8 cellular contexts compared by ENCODE assay signal in genomic region chr22:37484115-37485005, GRCh38. TPM values are rescaled to one million over a fixed set of nuclear protein-coding genes. Genes with fewer than 3 reads are reported as not detected.
DNase-seq lines count a peak whose midpoint lies in the region; ATAC-seq and TF ChIP-seq lines count a peak whose summit lies in the region.

No MANE protein-coding gene starts in this region.

- intact Hi-C loops in OCI-LY7 (cut with micrococcal nuclease; ENCODE audit: unreplicated experiment) (no loop called here), left colon (cut with DNase I, micrococcal nuclease) (no loop called here), mammary epithelial cell (cut with micrococcal nuclease) (no loop called here)

- dilution Hi-C loops in mammary epithelial cell (cut with HindIII; ENCODE audit: low sequenced_read_pairs) = loop anchor here (5.0 to 10.0 kb wide), 2 partner anchors 88 to 90 kb away; no protein-coding TSS in a partner anchor

- peak overlapping the region; percentile 77 for H3K4me2 ChIP-seq in OCI-LY7 (ENCODE audit: low read length)
- H3K4me2 ChIP-seq in mammary epithelial cell (ENCODE audit: insufficient read depth, low read depth, low read length) = no peak overlapping the region
- H3K4me2 ChIP-seq in smooth muscle cell = no peak overlapping the region

- POLR2A ChIA-PET in OCI-LY7 (lab: Charles Lee) = interaction anchor here (0.7 kb wide), 1 partner anchor 282 kb away, joined by 3 read pairs; no protein-coding TSS in a partner anchor

- no peak for TF ChIP-seq CTCF in OCI-LY7 (conservative IDR thresholded peaks at IDR 0.05; ENCODE audit: low read length)
- no peak for TF ChIP-seq CTCF in mammary epithelial cell (conservative IDR thresholded peaks at IDR 0.05 in 1 of 2, IDR thresholded peaks at IDR 0.05 in 1 of 2; ENCODE audit: extremely low read depth in 1 of 2, insufficient read depth in 1 of 2, low read depth in 1 of 2, low read length in 2 of 2)
- no peak for TF ChIP-seq CTCF in smooth muscle cell (IDR thresholded peaks at IDR 0.05; ENCODE audit: borderline replicate concordance, insufficient read depth, poor library complexity, severe bottlenecking)

- no peak overlapping the region for H3K9ac ChIP-seq in mammary epithelial cell (ENCODE audit: insufficient read depth, low read length)
- H3K9ac ChIP-seq in smooth muscle cell (ENCODE audit: low read depth) = no peak overlapping the region

- H3K79me2 ChIP-seq in OCI-LY7 (ENCODE audit: insufficient read depth, low read depth, low read length) = peaks cover 67% of the 10 kb centered on the region
- H3K79me2 ChIP-seq in mammary epithelial cell (ENCODE audit: insufficient read depth, low read length) = no peaks in the 10 kb centered on the region
- no peaks in the 10 kb centered on the region for H3K79me2 ChIP-seq in smooth muscle cell (ENCODE audit: low read depth)

- no peaks in the 10 kb centered on the region for H3K9me2 ChIP-seq in OCI-LY7 (ENCODE audit: insufficient read depth, low read length)

- H4K20me1 ChIP-seq in OCI-LY7 (ENCODE audit: insufficient read depth, low read length) (0 out of 2 replicates have a peak, but pooled peaks cover 5% of the 10 kb centered on the region), mammary epithelial cell (ENCODE audit: insufficient read depth, low read length) (no peaks in the 10 kb centered on the region), smooth muscle cell (ENCODE audit: low read depth) (no peaks in the 10 kb centered on the region)

- peak overlapping the region; percentile 80 for H3K4me3 ChIP-seq in OCI-LY7 (ENCODE audit: low read depth, low read length, poor library complexity, severe bottlenecking)
- H3K4me3 ChIP-seq in mammary epithelial cell (replicated peaks in 1 of 3; ENCODE audit: insufficient read depth in 1 of 3, low read depth in 2 of 3, low read length in 3 of 3) = no peak overlapping the region
- no peak overlapping the region for H3K4me3 ChIP-seq in smooth muscle cell

- H2AFZ ChIP-seq in OCI-LY7 (ENCODE audit: low read length) = no peak overlapping the region
- no peak overlapping the region for H2AFZ ChIP-seq in mammary epithelial cell (ENCODE audit: low read depth, low read length)
- H2AFZ ChIP-seq in smooth muscle cell (ENCODE audit: low read depth) = no peak overlapping the region

- BruUV-seq in OCI-LY7 (replicated peaks; lab: Mats Ljungman, UMichigan) (no TSS peak), mammary epithelial cell (replicated peaks; lab: Mats Ljungman, UMichigan) (no TSS peak)

- in situ Hi-C loops in mammary epithelial cell (cut with MboI; ENCODE audit: low sequenced_read_pairs in 2 of 2) = no loop called here

- CTCF ChIA-PET in OCI-LY7 (lab: Charles Lee; ENCODE audit: unreplicated experiment) = interaction anchor here (0.6 to 1.8 kb wide), 2 partner anchors 8 to 12 kb away, joined by 4 to 14 read pairs; no protein-coding TSS in a partner anchor
- CTCF ChIA-PET in mammary epithelial cell (lab: Charles Lee; ENCODE audit: low non-redundant PET) = no interaction called here

- peaks cover 53% of the 10 kb centered on the region for H3K36me3 ChIP-seq in OCI-LY7 (ENCODE audit: insufficient read depth, low read length)
- no peaks in the 10 kb centered on the region for H3K36me3 ChIP-seq in mammary epithelial cell (ENCODE audit: insufficient read depth, low read length)
- H3K36me3 ChIP-seq in smooth muscle cell (ENCODE audit: low read depth) = no peaks in the 10 kb centered on the region

- DNase-seq in GM19238 (ENCODE audit: insufficient read length, low spot score) (peak; percentile 78), OCI-LY7 (ENCODE audit: low spot score) (peak; percentile 93), left colon (peak; percentile 77 to 79), mammary epithelial cell (no peak), NCI-H748 treated with DMSO at 0.1 percent for 48 hours (lab: John Stamatoyannopoulos, UW) (no peak), smooth muscle cell (lab: John Stamatoyannopoulos, UW; ENCODE audit: unreplicated experiment) (no peak)
- DNase-seq in activated effector memory CD4-positive, alpha-beta T cell treated with Interleukin-2 at 50 U/mL for 16 hours = peak; percentile 82
- peak; percentile 70 to 76 for DNase-seq in stimulated activated CD4-positive, alpha-beta T cell treated with anti-CD3 and anti-CD28 coated beads, Interleukin-4, amount 100 ng/mL, for 48 hours (ENCODE audit: low read depth in 2 of 2)

- no peaks in the 10 kb centered on the region for H3K27me3 ChIP-seq in mammary epithelial cell (ENCODE audit: insufficient read depth, low read length)
- no peaks in the 10 kb centered on the region for H3K27me3 ChIP-seq in smooth muscle cell (ENCODE audit: low read depth)

- ATAC-seq in left colon = no peak

- 90% methylated on average over 14 of the region's 35 CpGs for WGBS in mammary epithelial cell (ENCODE audit: low coverage, missing lambda C conversion rate)
- WGBS in smooth muscle cell (ENCODE audit: low lambda C conversion rate) = 88% methylated on average over 34 of the region's 35 CpGs

- H3K4me1 ChIP-seq in OCI-LY7 (ENCODE audit: insufficient read depth, low read length, poor library complexity, severe bottlenecking) (peaks cover 64% of the 10 kb centered on the region), mammary epithelial cell (ENCODE audit: insufficient read depth, low read length) (peaks cover 3% of the 10 kb centered on the region), smooth muscle cell (ENCODE audit: low read depth) (peaks cover 18% of the 10 kb centered on the region)

- H3K9me3 ChIP-seq in OCI-LY7 (ENCODE audit: low read length) (no peaks in the 10 kb centered on the region), mammary epithelial cell (replicated peaks; ENCODE audit: insufficient read depth, low read length) (no peaks in the 10 kb centered on the region), smooth muscle cell (replicated peaks; ENCODE audit: low read depth) (no peaks in the 10 kb centered on the region)

- H3K27ac ChIP-seq in OCI-LY7 (ENCODE audit: low read depth, low read length, poor library complexity, severe bottlenecking) (peak overlapping the region; percentile 91), mammary epithelial cell (ENCODE audit: insufficient read depth, low read depth, low read length) (no peak overlapping the region), smooth muscle cell (ENCODE audit: low read depth) (no peak overlapping the region)

- no peaks in the 10 kb centered on the region for H3F3A ChIP-seq in smooth muscle cell (ENCODE audit: low read depth)

RNA-seq across cellular contexts. Expression of gene MFNG, which starts 1.8 kb away (rescaled TPM):
- 174 and 225 TPM in 2 replicates for total RNA-seq in OCI-LY7 (2014; rRNA removed; shearing (Covaris generic))
- total RNA-seq in OCI-LY7 (2022) = 215 and 235 TPM in 2 replicates
- 10 to 100 TPM; 10.4 to 11.2 TPM for total RNA-seq in left colon
- 10 to 100 TPM in 1 of 2 donors, 1 to 10 TPM in 1; 3.5 to 48.9 TPM for total RNA-seq in mammary epithelial cell
- 6.0 TPM for polyA plus RNA-seq in mammary epithelial cell
- polyA minus RNA-seq in mammary epithelial cell = not detected
- not detected in 2 replicates for total RNA-seq in smooth muscle cell
- 0.40 and 1.2 TPM in 2 replicates for polyA plus RNA-seq in smooth muscle cell

RNA-seq across cellular contexts. Expression of gene CARD10, which starts 34.9 kb away (rescaled TPM):
- total RNA-seq in OCI-LY7 (2014; rRNA removed; shearing (Covaris generic)) = 3.3 and 4.0 TPM in 2 replicates
- 2.8 and 3.1 TPM in 2 replicates for total RNA-seq in OCI-LY7 (2022)
- 10 to 100 TPM; 64.1 to 66.4 TPM for total RNA-seq in left colon
- 100 to 1,000 TPM in 1 of 2 donors, 10 to 100 TPM in 1; 62.0 to 152 TPM for total RNA-seq in mammary epithelial cell
- 71.0 TPM for polyA plus RNA-seq in mammary epithelial cell
- 118 TPM for polyA minus RNA-seq in mammary epithelial cell
- 3.7 and 6.0 TPM in 2 replicates for total RNA-seq in smooth muscle cell
- polyA plus RNA-seq in smooth muscle cell = 2.3 and 5.4 TPM in 2 replicates

RNA-seq across cellular contexts. Expression of gene ELFN2, which starts 57.1 kb away (rescaled TPM):
- 0.63 and 0.82 TPM in 2 replicates for total RNA-seq in OCI-LY7 (2014; rRNA removed; shearing (Covaris generic))
- total RNA-seq in OCI-LY7 (2022) (0.83 and 1.8 TPM in 2 replicates), left colon (under 1 TPM in 1 of 2 donors, not detected in 1; 0.20 TPM), mammary epithelial cell (1 to 10 TPM in 1 of 2 donors, under 1 TPM in 1; under 0.01 to 6.1 TPM), smooth muscle cell (0.67 and 1.3 TPM in 2 replicates)
- polyA plus RNA-seq in mammary epithelial cell (3.2 TPM), smooth muscle cell (0.39 and 0.63 TPM in 2 replicates)
- 7.5 TPM for polyA minus RNA-seq in mammary epithelial cell

Comparison
In these comparisons a context has a peak if more than half of its experiments do, and no peak if none do; other contexts are left out.
1. DNase-seq: peak in GM19238 (single experiment), OCI-LY7 (single experiment), activated effector memory CD4-positive, alpha-beta T cell treated with Interleukin-2 at 50 U/mL for 16 hours (single experiment), left colon (2 of 2) and stimulated activated CD4-positive, alpha-beta T cell treated with anti-CD3 and anti-CD28 coated beads, Interleukin-4, amount 100 ng/mL, for 48 hours (2 of 2); none in mammary epithelial cell (single experiment), NCI-H748 treated with DMSO at 0.1 percent for 48 hours (single experiment) and smooth muscle cell (single experiment).